In the genomic region with DNA sequence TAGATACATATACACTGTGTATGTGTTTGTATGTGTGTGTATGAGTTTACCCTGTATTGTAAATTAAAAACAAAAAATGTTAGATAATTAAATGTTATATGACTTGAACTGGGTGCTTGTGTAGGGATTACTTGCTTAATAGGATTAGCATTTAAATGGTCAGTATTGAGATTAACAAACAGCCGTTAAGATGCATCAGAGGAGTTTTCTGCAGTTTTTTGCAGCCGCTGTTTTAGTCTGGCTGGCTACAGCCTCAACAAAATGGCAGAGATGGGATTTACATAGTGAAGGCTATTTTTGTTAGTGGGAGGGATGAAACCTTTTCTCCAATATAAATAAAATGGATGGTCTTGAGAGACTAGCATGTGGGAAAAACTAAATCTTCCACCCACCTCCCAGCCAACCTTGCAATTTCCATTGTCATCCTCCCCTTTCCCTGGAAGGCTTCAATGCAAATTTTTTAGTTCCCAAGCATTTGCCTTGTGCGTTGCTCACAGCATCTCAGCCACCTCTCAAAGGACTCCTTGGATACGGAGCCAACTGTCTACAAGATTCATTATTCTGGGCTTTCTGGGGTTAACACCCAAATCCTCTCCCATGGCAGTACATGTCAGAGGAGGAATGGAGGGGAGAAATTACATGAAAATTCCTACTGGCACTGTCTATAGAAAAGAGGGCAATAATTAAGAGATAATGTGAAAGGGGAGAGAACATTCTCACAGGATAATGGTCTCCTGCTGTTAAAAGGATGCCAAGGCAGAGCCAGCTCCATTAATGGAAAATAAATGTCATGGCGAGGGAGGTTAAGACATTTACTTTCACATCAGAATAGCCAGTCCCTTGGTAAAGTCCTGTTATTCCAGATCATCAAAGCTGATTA, we compare ENCODE assay signal across 13 cellular contexts.
"Had no signal": no experiment of that assay in that cellular context is flagged by ENCODE, and none has a peak within 500 bp of the region (broad histone marks: within the 10 kb centered on the region; RNA-seq: fewer than 3 reads in every experiment).

No MANE protein-coding gene starts in this region.

- ATAC-seq: heart left ventricle had no signal

- H3K27me3 ChIP-seq: cardiac muscle cell, heart left ventricle, stomach had no signal

- H3K4me3 ChIP-seq: cardiac muscle cell, heart left ventricle, left ventricle myocardium inferior, skin epidermis, stomach, thoracic aorta had no signal

- DNase-seq: activated CD4-positive, alpha-beta memory T cell treated with anti-CD3 and anti-CD28 coated beads, Interleukin-2, amount 10 ng/mL, durations not matched to agents 7 days and 5 days; activated T-cell treated with anti-CD3 and anti-CD28 coated beads, Interleukin-2, amount 50 U/mL, for 48 hours; effector CD4-positive, alpha-beta T cell; heart left ventricle; left ventricle myocardium inferior; mesenchymal stem cell; stimulated activated CD4-positive, alpha-beta T cell treated with anti-CD3 and anti-CD28 coated beads, Interleukin-4, amount 100 ng/mL, for 4 hours; stomach had no signal

- H3K4me1 ChIP-seq: heart left ventricle, left ventricle myocardium inferior, parathyroid adenoma, stomach had no signal

- H3K9me3 ChIP-seq: thoracic aorta had no signal

- H3K4me1 Mint-ChIP-seq: activated CD4-positive, alpha-beta memory T cell treated with anti-CD3 and anti-CD28 coated beads, Interleukin-2, amount 10 ng/mL, durations not matched to agents 7 days and 5 days had no signal

- H3K27ac Mint-ChIP-seq: activated CD4-positive, alpha-beta memory T cell treated with anti-CD3 and anti-CD28 coated beads, Interleukin-2, amount 10 ng/mL, durations not matched to agents 7 days and 5 days had no signal

- H3K36me3 ChIP-seq: cardiac muscle cell, heart left ventricle, left ventricle myocardium inferior, stomach, thoracic aorta had no signal

- H3K27ac ChIP-seq: cardiac muscle cell, heart left ventricle, left ventricle myocardium inferior, parathyroid adenoma, skin epidermis, stomach, thoracic aorta had no signal

- H3K4me3 Mint-ChIP-seq: activated CD4-positive, alpha-beta memory T cell treated with anti-CD3 and anti-CD28 coated beads, Interleukin-2, amount 10 ng/mL, durations not matched to agents 7 days and 5 days; nephron had no signal

- H3K27me3 Mint-ChIP-seq: activated CD4-positive, alpha-beta memory T cell treated with anti-CD3 and anti-CD28 coated beads, Interleukin-2, amount 10 ng/mL, durations not matched to agents 7 days and 5 days had no signal

- H3K79me2 ChIP-seq: parathyroid adenoma had no signal

- H2AFZ ChIP-seq: parathyroid adenoma had no signal

- H3K9ac ChIP-seq: parathyroid adenoma had no signal
